ENCODE assay signal across 21 cellular contexts in the genomic region with DNA sequence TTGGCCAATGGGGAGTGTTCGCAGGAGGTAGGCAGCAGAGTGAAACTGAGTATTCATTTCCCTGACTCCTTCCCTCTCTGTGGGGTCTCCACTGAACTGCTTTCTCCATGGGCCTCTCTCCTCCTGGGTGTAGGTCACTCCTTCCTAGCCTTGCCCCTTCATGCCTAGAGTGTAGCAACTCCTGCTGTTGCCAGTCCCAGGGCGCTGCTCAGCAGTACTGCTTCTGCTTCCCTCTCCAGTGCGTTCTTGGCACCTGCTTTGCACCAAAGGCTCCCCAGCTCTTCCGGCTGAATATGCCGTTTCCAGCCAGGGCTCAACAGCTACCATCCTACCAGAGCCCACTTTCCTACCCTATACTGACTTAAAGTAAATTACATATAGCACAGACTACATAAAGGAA.
DNase-seq lines count a peak whose midpoint lies in the region; ATAC-seq and TF ChIP-seq lines count a peak whose summit lies in the region.
"Had no signal": no experiment of that assay in that cellular context is flagged by ENCODE, and none has a peak within 500 bp of the region (broad histone marks: within the 10 kb centered on the region; RNA-seq: fewer than 3 reads in every experiment).

No MANE protein-coding gene starts in this region.

- H3K27ac ChIP-seq in right cardiac atrium (ENCODE audit: low read length) (no peak overlapping the region), psoas muscle (no peak overlapping the region)
- H3K27ac ChIP-seq: Peyer's patch had no signal

- intact Hi-C loops in right cardiac atrium (cut with DNase I) (no loop called here), psoas muscle (cut with DNase I) (no loop called here)

- no peaks in the 10 kb centered on the region for H3K27me3 ChIP-seq in right cardiac atrium (ENCODE audit: control insufficient read depth, insufficient read depth)
- no peaks in the 10 kb centered on the region for H3K27me3 ChIP-seq in psoas muscle (ENCODE audit: insufficient read depth in 3 of 3, low read length in 2 of 3)
- H3K27me3 ChIP-seq: Peyer's patch had no signal

- no peaks in the 10 kb centered on the region for H3K9me3 ChIP-seq in right cardiac atrium (ENCODE audit: control insufficient read depth, low read length)
- H3K9me3 ChIP-seq in psoas muscle = no peaks in the 10 kb centered on the region
- H3K9me3 ChIP-seq: HAP-1, Peyer's patch had no signal

- DNase-seq in activated naive CD8-positive, alpha-beta T cell treated with anti-CD3 and anti-CD28 coated beads, Interleukin-2, amount 50 U/mL, for 24 hours = no peak
- DNase-seq in activated naive CD8-positive, alpha-beta T cell treated with anti-CD3 and anti-CD28 coated beads for 36 hours = no peak
- DNase-seq in cerebellum (ENCODE audit: low spot score) (peak; percentile 18), right cardiac atrium (peak; percentile 25 to 73 (median 57)), psoas muscle (no peak), AG08395 (ENCODE audit: low spot score) (no peak), SK-N-DZ (ENCODE audit: low spot score) (no peak)
- DNase-seq: 8988T; CD4-positive, CD25-positive, alpha-beta regulatory T cell; COR-L47; GF-D8; IMR-90; NCI-H146; NCI-H2081; NCI-H2171 treated with DMSO at 0.1 percent for 48 hours; NCI-H446; NCI-H526 treated with DMSO at 0.1 percent for 48 hours; Peyer's patch had no signal

- no peaks in the 10 kb centered on the region for H3K36me3 Mint-ChIP-seq in activated naive CD8-positive, alpha-beta T cell treated with anti-CD3 and anti-CD28 coated beads, Interleukin-2, amount 50 U/mL, for 24 hours (ENCODE audit: low read depth)
- no peaks in the 10 kb centered on the region for H3K36me3 Mint-ChIP-seq in activated naive CD8-positive, alpha-beta T cell treated with anti-CD3 and anti-CD28 coated beads for 36 hours
- H3K36me3 Mint-ChIP-seq: CD4-positive, CD25-positive, alpha-beta regulatory T cell had no signal

- H3K4me3 Mint-ChIP-seq in activated naive CD8-positive, alpha-beta T cell treated with anti-CD3 and anti-CD28 coated beads, Interleukin-2, amount 50 U/mL, for 24 hours = no peak overlapping the region
- H3K4me3 Mint-ChIP-seq in activated naive CD8-positive, alpha-beta T cell treated with anti-CD3 and anti-CD28 coated beads for 36 hours = no peak overlapping the region
- H3K4me3 Mint-ChIP-seq: B cell; CD4-positive, CD25-positive, alpha-beta regulatory T cell had no signal

- H3K27ac Mint-ChIP-seq in activated naive CD8-positive, alpha-beta T cell treated with anti-CD3 and anti-CD28 coated beads, Interleukin-2, amount 50 U/mL, for 24 hours = no peak overlapping the region
- H3K27ac Mint-ChIP-seq in activated naive CD8-positive, alpha-beta T cell treated with anti-CD3 and anti-CD28 coated beads for 36 hours = no peak overlapping the region
- H3K27ac Mint-ChIP-seq: B cell; CD4-positive, CD25-positive, alpha-beta regulatory T cell had no signal

- peak; percentile 15 for ATAC-seq in activated naive CD8-positive, alpha-beta T cell treated with anti-CD3 and anti-CD28 coated beads, Interleukin-2, amount 50 U/mL, for 24 hours
- ATAC-seq in right cardiac atrium = peak; percentile 56 to 60
- peak in 3 of 4 donors; percentile 38 to 66 (median 64) for ATAC-seq in psoas muscle
- ATAC-seq in GM21529 (IDR thresholded peaks at IDR 0.05; ENCODE audit: unreplicated experiment) = no peak

- H3K27me3 Mint-ChIP-seq in activated naive CD8-positive, alpha-beta T cell treated with anti-CD3 and anti-CD28 coated beads, Interleukin-2, amount 50 U/mL, for 24 hours = peaks cover 12% of the 10 kb centered on the region
- H3K27me3 Mint-ChIP-seq in activated naive CD8-positive, alpha-beta T cell treated with anti-CD3 and anti-CD28 coated beads for 36 hours = peaks cover 6% of the 10 kb centered on the region

- H3K9me3 Mint-ChIP-seq in activated naive CD8-positive, alpha-beta T cell treated with anti-CD3 and anti-CD28 coated beads, Interleukin-2, amount 50 U/mL, for 24 hours = no peaks in the 10 kb centered on the region
- no peaks in the 10 kb centered on the region for H3K9me3 Mint-ChIP-seq in activated naive CD8-positive, alpha-beta T cell treated with anti-CD3 and anti-CD28 coated beads for 36 hours

- no peaks in the 10 kb centered on the region for H3K36me3 ChIP-seq in psoas muscle (ENCODE audit: insufficient read depth in 1 of 2, low read depth in 1 of 2)
- H3K36me3 ChIP-seq: HAP-1, Peyer's patch had no signal

- H3K4me3 ChIP-seq in right cardiac atrium (ENCODE audit: low read length) = no peak overlapping the region
- H3K4me3 ChIP-seq in psoas muscle = no peak overlapping the region
- H3K4me3 ChIP-seq: HAP-1, Peyer's patch had no signal

- H3K4me1 ChIP-seq in right cardiac atrium (ENCODE audit: control insufficient read depth, insufficient read depth, low read length) = no peaks in the 10 kb centered on the region
- peaks cover 17% of the 10 kb centered on the region for H3K4me1 ChIP-seq in psoas muscle
- H3K4me1 ChIP-seq: HAP-1, Peyer's patch had no signal

- TF ChIP-seq CTCF in psoas muscle (IDR thresholded peaks at IDR 0.05) = no peak

- H3K4me1 Mint-ChIP-seq in activated naive CD8-positive, alpha-beta T cell treated with anti-CD3 and anti-CD28 coated beads, Interleukin-2, amount 50 U/mL, for 24 hours = no peaks in the 10 kb centered on the region
- no peaks in the 10 kb centered on the region for H3K4me1 Mint-ChIP-seq in activated naive CD8-positive, alpha-beta T cell treated with anti-CD3 and anti-CD28 coated beads for 36 hours
- H3K4me1 Mint-ChIP-seq: B cell; CD4-positive, CD25-positive, alpha-beta regulatory T cell had no signal

- 88% methylated on average over 5 of the region's 5 CpGs for WGBS in right cardiac atrium
- WGBS in psoas muscle, 3 donors = 59 to 71% (median 65%) methylated on average over 5 of the region's 5 CpGs

Comparison
In these comparisons a context has a peak if more than half of its experiments do, and no peak if none do; other contexts are left out.
1. DNase-seq: peak in cerebellum (single experiment) and right cardiac atrium (3 of 3); none in activated naive CD8-positive, alpha-beta T cell treated with anti-CD3 and anti-CD28 coated beads, Interleukin-2, amount 50 U/mL, for 24 hours (single experiment), activated naive CD8-positive, alpha-beta T cell treated with anti-CD3 and anti-CD28 coated beads for 36 hours (single experiment), psoas muscle (0 of 2), AG08395 (single experiment) and SK-N-DZ (single experiment).